14 cellular contexts compared by ENCODE assay signal in genomic region chr4:165016971-165017370, GRCh38. TPM values are rescaled to one million over a fixed set of nuclear protein-coding genes. Genes with fewer than 3 reads are reported as not detected.
DNase-seq lines count a peak whose midpoint lies in the region; ATAC-seq and TF ChIP-seq lines count a peak whose summit lies in the region.
"Had no signal": no experiment of that assay in that cellular context is flagged by ENCODE, and none has a peak within 500 bp of the region (broad histone marks: within the 10 kb centered on the region; RNA-seq: fewer than 3 reads in every experiment).

No MANE protein-coding gene starts in this region.

- H3K9ac ChIP-seq in OCI-LY1 (ENCODE audit: low read length), result no peak overlapping the region

- no peak overlapping the region for H2AFZ ChIP-seq in OCI-LY1 (ENCODE audit: low read length)
- H2AFZ ChIP-seq in hepatocyte, result no peak overlapping the region

- H3K79me2 ChIP-seq in OCI-LY1 (ENCODE audit: insufficient read depth, low read length) (no peaks in the 10 kb centered on the region), hepatocyte (no peaks in the 10 kb centered on the region)

- peak; percentile 62 for ATAC-seq in GM19351 (IDR thresholded peaks at IDR 0.05; ENCODE audit: unreplicated experiment)
- no peak for ATAC-seq in HG02840 (IDR thresholded peaks at IDR 0.05; ENCODE audit: low FRiP score, unreplicated experiment)
- ATAC-seq in aorta (ENCODE audit: low FRiP score), result no peak
- no peak for ATAC-seq in GM21515 (IDR thresholded peaks at IDR 0.05; ENCODE audit: unreplicated experiment)

- H3K4me2 ChIP-seq in OCI-LY1 (ENCODE audit: low read length), result no peak overlapping the region
- H3K4me2 ChIP-seq in hepatocyte, result no peak overlapping the region

- no peaks in the 10 kb centered on the region for H3K9me3 ChIP-seq in OCI-LY1 (ENCODE audit: low read length)
- no peaks in the 10 kb centered on the region for H3K9me3 ChIP-seq in hepatocyte (ENCODE audit: low read depth)
- H3K9me3 ChIP-seq in aorta (ENCODE audit: control insufficient read depth, low read length), result no peaks in the 10 kb centered on the region
- H3K9me3 ChIP-seq: thoracic aorta had no signal

- H3K4me3 ChIP-seq in OCI-LY1 (ENCODE audit: low read depth, low read length, poor library complexity, severe bottlenecking) (no peak overlapping the region), hepatocyte (no peak overlapping the region), aorta (ENCODE audit: low read length in 2 of 2) (no peak overlapping the region)
- H3K4me3 ChIP-seq: lung, thoracic aorta had no signal

- no peaks in the 10 kb centered on the region for H4K20me1 ChIP-seq in OCI-LY1 (ENCODE audit: insufficient read depth, low read length)
- H4K20me1 ChIP-seq in hepatocyte (ENCODE audit: insufficient read depth, poor library complexity, severe bottlenecking), result no peaks in the 10 kb centered on the region

- H3F3A ChIP-seq in OCI-LY1 (ENCODE audit: insufficient read depth, low read length), result no peaks in the 10 kb centered on the region

- H3K4me1 ChIP-seq in OCI-LY1 (ENCODE audit: insufficient read depth, low read length, severe bottlenecking), result no peaks in the 10 kb centered on the region
- no peaks in the 10 kb centered on the region for H3K4me1 ChIP-seq in hepatocyte (ENCODE audit: insufficient read depth)
- H3K4me1 ChIP-seq in aorta (ENCODE audit: control insufficient read depth in 1 of 2, insufficient read depth in 2 of 2, low read length in 2 of 2), result no peaks in the 10 kb centered on the region

- H3K27ac ChIP-seq in C4-2B (no peak overlapping the region), OCI-LY1 (ENCODE audit: low read depth, low read length, poor library complexity, severe bottlenecking) (no peak overlapping the region), hepatocyte (no peak overlapping the region), aorta (ENCODE audit: low read depth in 1 of 2, low read length in 2 of 2) (no peak overlapping the region)
- H3K27ac ChIP-seq: thoracic aorta had no signal

- intact Hi-C loops in aorta (cut with DNase I), result no loop called here

- DNase-seq in hepatocyte (ENCODE audit: low spot score) (no peak), hippocampal formation (lab: John Stamatoyannopoulos, UW) (no peak), aorta (no peak)
- DNase-seq: effector CD4-positive, alpha-beta T cell; MV-4-11; SW 1271 had no signal

- H3K27me3 ChIP-seq in OCI-LY1 (ENCODE audit: insufficient read depth, low read length), result no peaks in the 10 kb centered on the region
- no peaks in the 10 kb centered on the region for H3K27me3 ChIP-seq in hepatocyte
- H3K27me3 ChIP-seq in aorta (ENCODE audit: control insufficient read depth in 1 of 2, insufficient read depth in 2 of 2, low read length in 1 of 2), result no peaks in the 10 kb centered on the region

- TF ChIP-seq CTCF in C4-2B (conservative IDR thresholded peaks at IDR 0.05) (peak; percentile 27), OCI-LY1 (IDR thresholded peaks at IDR 0.05; ENCODE audit: low read length) (0 out of 2 replicates have a peak, but pooled peaks have one; percentile 13), hepatocyte (IDR thresholded peaks at IDR 0.05; ENCODE audit: poor library complexity) (peak; percentile 9)

- WGBS in hepatocyte (ENCODE audit: low lambda C conversion rate, missing lambda C conversion rate), result 59% methylated on average over 5 of the region's 5 CpGs
- WGBS in aorta, 2 donors, result 53 to 54% methylated on average over 5 of the region's 5 CpGs

- H3K36me3 ChIP-seq in OCI-LY1 (ENCODE audit: insufficient read depth, low read length) (no peaks in the 10 kb centered on the region), hepatocyte (replicated peaks; ENCODE audit: insufficient read depth, low read depth) (no peaks in the 10 kb centered on the region), aorta (ENCODE audit: control insufficient read depth in 1 of 2, insufficient read depth in 2 of 2, low read length in 1 of 2) (no peaks in the 10 kb centered on the region)
- H3K36me3 ChIP-seq: thoracic aorta had no signal

- H3K9me2 ChIP-seq in OCI-LY1 (ENCODE audit: low read depth, low read length), result no peaks in the 10 kb centered on the region
- no peaks in the 10 kb centered on the region for H3K9me2 ChIP-seq in hepatocyte (replicated peaks; ENCODE audit: insufficient read depth)

RNA-seq across cellular contexts. Expression of gene TRIM60, which starts 14.8 kb away (rescaled TPM):
- total RNA-seq in hepatocyte, result not detected in 2 replicates
- polyA plus RNA-seq in hepatocyte, result not detected in 2 replicates
- total RNA-seq in aorta, result not detected
- polyA plus RNA-seq in aorta, result not detected
- total RNA-seq: activated T-helper 1 cell treated with anti-CD3 and anti-CD28 coated beads, Interleukin-12 subunit alpha, Interleukin-12 subunit beta, Interleukin-2, Interleukin-4 antibody, amounts not matched to agents 30 ng/mL and 10 ng/mL and 1 ng/mL, durations not matched to agents 14 hours and 24 hours and 36 hours; lung; thoracic aorta had no signal
- polyA plus RNA-seq: lung had no signal

RNA-seq across cellular contexts. Expression of gene TRIM75, which starts 36.7 kb away (rescaled TPM):
- total RNA-seq in hepatocyte, result 0.17 TPM in 1 of 2 replicates, not detected in the other
- polyA plus RNA-seq in hepatocyte, result not detected in 2 replicates
- not detected for total RNA-seq in aorta
- polyA plus RNA-seq in aorta, result not detected
- total RNA-seq: activated T-helper 1 cell treated with anti-CD3 and anti-CD28 coated beads, Interleukin-12 subunit alpha, Interleukin-12 subunit beta, Interleukin-2, Interleukin-4 antibody, amounts not matched to agents 30 ng/mL and 10 ng/mL and 1 ng/mL, durations not matched to agents 14 hours and 24 hours and 36 hours; lung; thoracic aorta had no signal
- polyA plus RNA-seq: lung had no signal

RNA-seq across cellular contexts. Expression of gene TRIM61, which starts 39.5 kb away (rescaled TPM):
- total RNA-seq in hepatocyte (not detected in 2 replicates), aorta (under 1 TPM; 0.81 to 0.94 TPM)
- polyA plus RNA-seq in hepatocyte (0.16 TPM in 1 of 2 replicates, not detected in the other), aorta (under 1 TPM; 0.50 to 0.56 TPM)
